18 cellular contexts compared by ENCODE assay signal in the genomic region with DNA sequence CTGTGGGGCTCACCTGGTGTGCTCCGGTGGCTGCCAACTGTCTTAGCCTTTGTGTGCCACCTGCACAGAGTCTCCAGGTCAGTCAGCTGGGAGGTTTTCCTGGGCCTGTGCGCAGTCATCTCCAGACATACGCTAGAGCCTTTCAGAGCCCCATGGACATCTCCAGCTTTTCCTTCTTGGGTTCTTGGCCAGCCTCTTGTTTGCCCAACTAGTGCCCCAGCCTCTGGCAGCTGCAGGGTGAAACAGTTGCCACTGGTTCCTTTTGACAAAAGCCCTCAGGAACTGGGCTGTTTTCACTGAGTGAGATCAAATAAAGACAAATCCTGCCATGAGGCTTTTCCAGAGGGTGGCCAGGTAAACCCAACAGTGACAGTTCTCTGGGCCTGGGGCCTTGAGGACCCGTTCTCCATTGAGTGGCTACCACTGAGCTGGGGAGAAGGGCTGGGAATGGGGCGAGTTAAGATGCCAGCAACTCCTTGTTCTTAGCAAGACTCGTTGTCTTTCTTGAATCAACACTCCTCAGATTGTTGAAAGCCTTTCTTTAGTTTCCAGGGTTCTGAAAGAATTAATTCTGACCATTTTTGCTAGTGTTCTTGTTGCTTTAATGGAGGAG. TPM values are rescaled to one million over a fixed set of nuclear protein-coding genes. Genes with fewer than 3 reads are reported as not detected.
DNase-seq lines count a peak whose midpoint lies in the region; ATAC-seq and TF ChIP-seq lines count a peak whose summit lies in the region.
"Had no signal": no experiment of that assay in that cellular context is flagged by ENCODE, and none has a peak within 500 bp of the region (broad histone marks: within the 10 kb centered on the region; RNA-seq: fewer than 3 reads in every experiment).

No MANE protein-coding gene starts in this region.

- H3K27me3 Mint-ChIP-seq in activated naive CD4-positive, alpha-beta T cell treated with anti-CD3 and anti-CD28 coated beads, Interleukin-2, amount 50 U/mL, for 24 hours = no peaks in the 10 kb centered on the region
- H3K27me3 Mint-ChIP-seq in activated T-helper 17 cell treated with anti-CD3 and anti-CD28 coated beads, Interleukin-2, amount 50 U/mL, for 72 hours = no peaks in the 10 kb centered on the region
- H3K27me3 Mint-ChIP-seq in natural killer cell treated with Interleukin-12 subunit alpha and Interleukin-12 subunit beta and Interleukin-15 and Interleukin-18, amount 100 ng/mL, for 72 hours = no peaks in the 10 kb centered on the region
- peaks cover 0 to 1% (median 0%) of the 10 kb centered on the region in 3 donors for H3K27me3 Mint-ChIP-seq in CD14-positive monocyte (ENCODE audit: low read depth in 3 of 3)

- peak overlapping the region; percentile 91 for H3K27ac Mint-ChIP-seq in activated naive CD4-positive, alpha-beta T cell treated with anti-CD3 and anti-CD28 coated beads, Interleukin-2, amount 50 U/mL, for 24 hours
- H3K27ac Mint-ChIP-seq in activated T-helper 17 cell treated with anti-CD3 and anti-CD28 coated beads, Interleukin-2, amount 50 U/mL, for 72 hours = peak overlapping the region; percentile 87
- H3K27ac Mint-ChIP-seq in natural killer cell treated with Interleukin-12 subunit alpha and Interleukin-12 subunit beta and Interleukin-15 and Interleukin-18, amount 100 ng/mL, for 72 hours = peak overlapping the region; percentile 91
- peak overlapping the region in 2 of 7 donors; percentile 11 to 73 for H3K27ac Mint-ChIP-seq in CD14-positive monocyte

- H3K36me3 Mint-ChIP-seq in activated naive CD4-positive, alpha-beta T cell treated with anti-CD3 and anti-CD28 coated beads, Interleukin-2, amount 50 U/mL, for 24 hours = peaks cover 24% of the 10 kb centered on the region
- peaks cover 91% of the 10 kb centered on the region for H3K36me3 Mint-ChIP-seq in activated T-helper 17 cell treated with anti-CD3 and anti-CD28 coated beads, Interleukin-2, amount 50 U/mL, for 72 hours (ENCODE audit: low read depth)
- H3K36me3 Mint-ChIP-seq in natural killer cell treated with Interleukin-12 subunit alpha and Interleukin-12 subunit beta and Interleukin-15 and Interleukin-18, amount 100 ng/mL, for 72 hours = peaks cover 36% of the 10 kb centered on the region
- peaks cover 75 to 95% of the 10 kb centered on the region in 2 donors for H3K36me3 Mint-ChIP-seq in CD14-positive monocyte

- DNase-seq in activated naive CD4-positive, alpha-beta T cell treated with anti-CD3 and anti-CD28 coated beads, Interleukin-2, amount 50 U/mL, for 16 hours = no peak
- DNase-seq in natural killer cell treated with Interleukin-12 subunit alpha and Interleukin-12 subunit beta and Interleukin-15 and Interleukin-18, amount 100 ng/mL, for 72 hours (ENCODE audit: low spot score) = peak; percentile 41
- DNase-seq in CD14-positive monocyte (ENCODE audit: low spot score) = no peak
- DNase-seq in kidney tubule cell (ENCODE audit: low spot score) = no peak
- DNase-seq: activated CD4-positive, alpha-beta T cell treated with anti-CD3 and anti-CD28 coated beads for 48 hours; body of pancreas; Calu3; gastrocnemius medialis; MV-4-11; NCI-H1930; stimulated activated CD4-positive, alpha-beta T cell treated with anti-CD3 and anti-CD28 coated beads, Interleukin-4, amount 100 ng/mL, for 4 hours; thyroid gland had no signal

- no peak for ATAC-seq in activated T-helper 17 cell treated with anti-CD3 and anti-CD28 coated beads, Interleukin-2, amount 50 U/mL, for 72 hours (replicated peaks)
- ATAC-seq in natural killer cell treated with Interleukin-12 subunit alpha and Interleukin-12 subunit beta and Interleukin-15 and Interleukin-18, amount 100 ng/mL, for 72 hours = no peak
- ATAC-seq: body of pancreas, gastrocnemius medialis, pancreas had no signal

- peaks cover 65% of the 10 kb centered on the region for H3K4me1 Mint-ChIP-seq in activated naive CD4-positive, alpha-beta T cell treated with anti-CD3 and anti-CD28 coated beads, Interleukin-2, amount 50 U/mL, for 24 hours
- peaks cover 22% of the 10 kb centered on the region for H3K4me1 Mint-ChIP-seq in activated T-helper 17 cell treated with anti-CD3 and anti-CD28 coated beads, Interleukin-2, amount 50 U/mL, for 72 hours
- peaks cover 42 to 44% of the 10 kb centered on the region in 2 donors for H3K4me1 Mint-ChIP-seq in natural killer cell treated with Interleukin-12 subunit alpha and Interleukin-12 subunit beta and Interleukin-15 and Interleukin-18, amount 100 ng/mL, for 72 hours (ENCODE audit: low read depth in 2 of 2)
- H3K4me1 Mint-ChIP-seq in CD14-positive monocyte = peaks cover 13% of the 10 kb centered on the region

- intact Hi-C loops in CD14-positive monocyte (cut with micrococcal nuclease) = no loop called here

- no peak for TF ChIP-seq CTCF in CD14-positive monocyte (IDR thresholded peaks at IDR 0.05)

- H3K9me3 Mint-ChIP-seq in activated naive CD4-positive, alpha-beta T cell treated with anti-CD3 and anti-CD28 coated beads, Interleukin-2, amount 50 U/mL, for 24 hours = no peaks in the 10 kb centered on the region
- H3K9me3 Mint-ChIP-seq in activated T-helper 17 cell treated with anti-CD3 and anti-CD28 coated beads, Interleukin-2, amount 50 U/mL, for 72 hours = no peaks in the 10 kb centered on the region
- H3K9me3 Mint-ChIP-seq in natural killer cell treated with Interleukin-12 subunit alpha and Interleukin-12 subunit beta and Interleukin-15 and Interleukin-18, amount 100 ng/mL, for 72 hours = no peaks in the 10 kb centered on the region
- peaks cover 0 to 3% (median 2%) of the 10 kb centered on the region in 7 donors for H3K9me3 Mint-ChIP-seq in CD14-positive monocyte

- H3K4me3 Mint-ChIP-seq in activated naive CD4-positive, alpha-beta T cell treated with anti-CD3 and anti-CD28 coated beads, Interleukin-2, amount 50 U/mL, for 24 hours = peak overlapping the region; percentile 82
- H3K4me3 Mint-ChIP-seq in activated T-helper 17 cell treated with anti-CD3 and anti-CD28 coated beads, Interleukin-2, amount 50 U/mL, for 72 hours = peak overlapping the region; percentile 81
- H3K4me3 Mint-ChIP-seq in natural killer cell treated with Interleukin-12 subunit alpha and Interleukin-12 subunit beta and Interleukin-15 and Interleukin-18, amount 100 ng/mL, for 72 hours = peak overlapping the region; percentile 34
- no peak overlapping the region for H3K4me3 Mint-ChIP-seq in CD14-positive monocyte

RNA-seq across cellular contexts. Expression of a gene that starts 16.7 kb away (rescaled TPM):
- 100 to 1,000 TPM; 187 to 421 TPM for total RNA-seq in activated T-helper 17 cell treated with anti-CD3 and anti-CD28 coated beads, Interleukin-2, amount 50 U/mL, for 72 hours
- 100 to 1,000 TPM; 236 to 499 TPM for total RNA-seq in natural killer cell treated with Interleukin-12 subunit alpha and Interleukin-12 subunit beta and Interleukin-15 and Interleukin-18, amount 100 ng/mL, for 72 hours
- 10 to 100 TPM; 45.0 to 47.4 TPM for polyA plus RNA-seq in CD14-positive monocyte

RNA-seq across cellular contexts. Expression of a gene that starts 17.8 kb away (rescaled TPM):
- total RNA-seq in activated T-helper 17 cell treated with anti-CD3 and anti-CD28 coated beads, Interleukin-2, amount 50 U/mL, for 72 hours = 100 to 1,000 TPM in 1 of 2 donors, 10 to 100 TPM in 1; 71.7 to 110 TPM
- total RNA-seq in natural killer cell treated with Interleukin-12 subunit alpha and Interleukin-12 subunit beta and Interleukin-15 and Interleukin-18, amount 100 ng/mL, for 72 hours = 100 to 1,000 TPM; 107 to 166 TPM
- 10 to 100 TPM; 20.1 to 23.5 TPM for polyA plus RNA-seq in CD14-positive monocyte

RNA-seq across cellular contexts. Expression of a gene that starts 19.2 kb away (rescaled TPM):
- total RNA-seq in activated T-helper 17 cell treated with anti-CD3 and anti-CD28 coated beads, Interleukin-2, amount 50 U/mL, for 72 hours = 10 to 100 TPM; 42.8 to 43.2 TPM
- total RNA-seq in natural killer cell treated with Interleukin-12 subunit alpha and Interleukin-12 subunit beta and Interleukin-15 and Interleukin-18, amount 100 ng/mL, for 72 hours = 10 to 100 TPM; 60.1 to 89.5 TPM
- 1 to 10 TPM; 1.2 to 1.4 TPM for polyA plus RNA-seq in CD14-positive monocyte

RNA-seq across cellular contexts. Expression of a gene that starts 32.4 kb away (rescaled TPM):
- total RNA-seq in activated T-helper 17 cell treated with anti-CD3 and anti-CD28 coated beads, Interleukin-2, amount 50 U/mL, for 72 hours = 10 to 100 TPM; 23.4 to 59.7 TPM
- total RNA-seq in natural killer cell treated with Interleukin-12 subunit alpha and Interleukin-12 subunit beta and Interleukin-15 and Interleukin-18, amount 100 ng/mL, for 72 hours = 100 to 1,000 TPM in 1 of 2 donors, 10 to 100 TPM in 1; 53.9 to 124 TPM
- polyA plus RNA-seq in CD14-positive monocyte = 1 to 10 TPM in 1 of 2 donors, under 1 TPM in 1; 0.73 to 1.1 TPM

RNA-seq across cellular contexts. Expression of a gene that starts 51.6 kb away (rescaled TPM):
- total RNA-seq in activated T-helper 17 cell treated with anti-CD3 and anti-CD28 coated beads, Interleukin-2, amount 50 U/mL, for 72 hours = under 1 TPM; 0.32 to 0.77 TPM
- under 1 TPM in 1 of 2 donors, not detected in 1; 0.36 TPM for total RNA-seq in natural killer cell treated with Interleukin-12 subunit alpha and Interleukin-12 subunit beta and Interleukin-15 and Interleukin-18, amount 100 ng/mL, for 72 hours
- polyA plus RNA-seq in CD14-positive monocyte = not detected
- total RNA-seq: body of pancreas, Calu3, epithelial cell of proximal tubule, liver, NCI-H460 had no signal
- polyA plus RNA-seq: liver had no signal

Comparison
In these comparisons a context has a peak if more than half of its experiments do, and no peak if none do; other contexts are left out.
1. H3K4me3 Mint-ChIP-seq: peak in activated naive CD4-positive, alpha-beta T cell treated with anti-CD3 and anti-CD28 coated beads, Interleukin-2, amount 50 U/mL, for 24 hours (single experiment), activated T-helper 17 cell treated with anti-CD3 and anti-CD28 coated beads, Interleukin-2, amount 50 U/mL, for 72 hours (single experiment) and natural killer cell treated with Interleukin-12 subunit alpha and Interleukin-12 subunit beta and Interleukin-15 and Interleukin-18, amount 100 ng/mL, for 72 hours (single experiment); none in CD14-positive monocyte (0 of 2).